Comparison of ENCODE assay signal across 14 cellular contexts in the genomic region with DNA sequence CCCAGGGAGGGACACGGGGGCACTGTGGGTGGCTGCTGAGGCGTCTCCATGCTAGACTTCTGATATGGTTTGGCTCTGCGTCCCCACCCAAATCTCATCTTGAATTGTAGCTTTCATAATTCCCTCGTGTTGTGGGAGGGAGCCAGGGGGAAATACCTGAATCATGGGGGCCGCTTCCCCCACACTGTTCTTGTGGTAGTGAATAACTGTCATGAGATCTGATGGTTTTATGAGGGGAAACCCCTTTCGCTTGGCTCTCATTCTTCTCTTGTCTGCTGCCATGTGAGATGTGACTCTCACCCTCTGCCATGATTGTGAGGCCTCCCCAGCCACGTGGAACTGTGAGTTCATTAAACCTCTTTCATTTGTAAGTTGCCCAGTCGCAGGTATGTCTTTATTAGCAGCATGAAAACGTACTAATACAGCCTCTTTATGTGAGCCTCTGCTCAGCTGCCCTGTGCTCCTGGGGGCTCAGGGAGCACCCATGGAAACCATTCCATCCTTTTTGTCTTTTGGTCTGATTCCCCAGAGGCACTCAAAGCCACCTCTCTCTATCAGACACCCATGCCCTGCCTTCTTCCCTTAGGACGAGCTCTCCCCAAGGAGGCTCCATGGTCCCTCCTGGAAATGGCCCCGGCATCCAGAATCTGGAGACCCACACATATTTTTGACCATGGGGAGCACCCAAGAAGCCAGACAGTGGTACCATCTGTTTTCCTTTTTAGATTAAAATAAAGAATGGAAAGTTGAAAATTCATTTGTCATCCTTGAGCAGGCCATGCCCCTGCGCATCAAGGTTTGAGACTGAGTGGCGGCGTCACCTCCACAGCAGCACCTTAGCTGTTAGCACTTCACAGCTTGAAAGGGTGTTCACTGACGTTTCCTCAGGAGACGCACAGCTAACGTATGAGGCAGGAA.
DNase-seq lines count a peak whose midpoint lies in the region; ATAC-seq and TF ChIP-seq lines count a peak whose summit lies in the region.
"Had no signal": no experiment of that assay in that cellular context is flagged by ENCODE, and none has a peak within 500 bp of the region (broad histone marks: within the 10 kb centered on the region; RNA-seq: fewer than 3 reads in every experiment).

No MANE protein-coding gene starts in this region.

- peaks cover 3% of the 10 kb centered on the region for H3K4me1 Mint-ChIP-seq in activated CD8-positive, alpha-beta T cell treated with anti-CD3 and anti-CD28 coated beads for 36 hours (ENCODE audit: low read depth)
- H3K4me1 Mint-ChIP-seq in activated CD8-positive, alpha-beta T cell treated with anti-CD3 and anti-CD28 coated beads, Interleukin-2, amount 10 ng/mL, durations not matched to agents 7 days and 5 days (ENCODE audit: low read depth): no peaks in the 10 kb centered on the region
- H3K4me1 Mint-ChIP-seq in endothelial cell (ENCODE audit: unreplicated experiment): no peaks in the 10 kb centered on the region
- H3K4me1 Mint-ChIP-seq in stimulated activated naive B cell treated with anti-CD40 and anti-IgM and Interleukin-4, amounts not matched to agents 10 μg/mL and 1 μg/mL and 100 μg/mL, for 72 hours: peaks cover 3 to 8% of the 10 kb centered on the region in 2 donors

- H3K27ac Mint-ChIP-seq in activated CD8-positive, alpha-beta T cell treated with anti-CD3 and anti-CD28 coated beads for 36 hours: no peak overlapping the region
- H3K27ac Mint-ChIP-seq in activated CD8-positive, alpha-beta T cell treated with anti-CD3 and anti-CD28 coated beads, Interleukin-2, amount 10 ng/mL, durations not matched to agents 7 days and 5 days: no peak overlapping the region
- H3K27ac Mint-ChIP-seq in endothelial cell (ENCODE audit: unreplicated experiment): peak overlapping the region; percentile 18
- peak overlapping the region; percentile 14 for H3K27ac Mint-ChIP-seq in stimulated activated naive B cell treated with anti-CD40 and anti-IgM and Interleukin-4, amounts not matched to agents 10 μg/mL and 1 μg/mL and 100 μg/mL, for 72 hours

- no peak for TF ChIP-seq CTCF in activated CD8-positive, alpha-beta T cell treated with anti-CD3 and anti-CD28 coated beads for 36 hours (IDR thresholded peaks at IDR 0.05)
- TF ChIP-seq CTCF in endothelial cell (IDR thresholded peaks at IDR 0.05; ENCODE audit: unreplicated experiment): no peak

- CTCF ChIA-PET in activated CD8-positive, alpha-beta T cell treated with anti-CD3 and anti-CD28 coated beads for 36 hours (lab: Charles Lee): no interaction called here
- CTCF ChIA-PET in activated CD8-positive, alpha-beta T cell treated with anti-CD3 and anti-CD28 coated beads, Interleukin-2, amount 10 ng/mL, durations not matched to agents 7 days and 5 days (lab: Charles Lee): no interaction called here

- peaks cover 4% of the 10 kb centered on the region for H3K9me3 Mint-ChIP-seq in activated CD8-positive, alpha-beta T cell treated with anti-CD3 and anti-CD28 coated beads for 36 hours
- H3K9me3 Mint-ChIP-seq in activated CD8-positive, alpha-beta T cell treated with anti-CD3 and anti-CD28 coated beads, Interleukin-2, amount 10 ng/mL, durations not matched to agents 7 days and 5 days (ENCODE audit: insufficient read depth): peaks cover 4% of the 10 kb centered on the region
- H3K9me3 Mint-ChIP-seq in endothelial cell (ENCODE audit: unreplicated experiment): no peaks in the 10 kb centered on the region
- peaks cover 6 to 10% of the 10 kb centered on the region in 2 donors for H3K9me3 Mint-ChIP-seq in stimulated activated naive B cell treated with anti-CD40 and anti-IgM and Interleukin-4, amounts not matched to agents 10 μg/mL and 1 μg/mL and 100 μg/mL, for 72 hours

- intact Hi-C loops in activated CD8-positive, alpha-beta T cell treated with anti-CD3 and anti-CD28 coated beads for 36 hours (cut with micrococcal nuclease): no loop called here

- H3K27me3 Mint-ChIP-seq in activated CD8-positive, alpha-beta T cell treated with anti-CD3 and anti-CD28 coated beads for 36 hours: peaks cover 2% of the 10 kb centered on the region
- no peaks in the 10 kb centered on the region for H3K27me3 Mint-ChIP-seq in activated CD8-positive, alpha-beta T cell treated with anti-CD3 and anti-CD28 coated beads, Interleukin-2, amount 10 ng/mL, durations not matched to agents 7 days and 5 days (ENCODE audit: low read depth)
- peaks cover 11% of the 10 kb centered on the region for H3K27me3 Mint-ChIP-seq in endothelial cell (ENCODE audit: unreplicated experiment)
- H3K27me3 Mint-ChIP-seq in stimulated activated naive B cell treated with anti-CD40 and anti-IgM and Interleukin-4, amounts not matched to agents 10 μg/mL and 1 μg/mL and 100 μg/mL, for 72 hours: peaks cover 0 to 6% of the 10 kb centered on the region in 2 donors

- DNase-seq in activated CD8-positive, alpha-beta T cell treated with anti-CD3 and anti-CD28 coated beads for 36 hours: peak; percentile 45
- DNase-seq in activated CD8-positive, alpha-beta T cell treated with anti-CD3 and anti-CD28 coated beads, Interleukin-2, amount 10 ng/mL, durations not matched to agents 7 days and 5 days: no peak
- peak; percentile 16 for DNase-seq in stimulated activated CD4-positive, alpha-beta T cell treated with anti-CD3 and anti-CD28 coated beads, Interleukin-1b, Interleukin-23, amount 100 ng/mL, for 48 hours
- no peak for DNase-seq in stimulated activated CD4-positive, alpha-beta T cell treated with anti-CD3 and anti-CD28 coated beads, Interleukin-2, amount 100 ng/mL, for 48 hours
- DNase-seq in endothelial cell (ENCODE audit: low spot score): no peak
- DNase-seq in stimulated activated naive B cell treated with anti-CD40 and anti-IgM and Interleukin-4, amounts not matched to agents 10 μg/mL and 1 μg/mL and 100 μg/mL, for 72 hours: no peak
- DNase-seq: DMS 273 treated with DMSO at 0.1 percent for 48 hours, GF-D8, KBM-7, NCI-H1436, NCI-H2029 treated with DMSO at 0.1 percent for 48 hours, NCI-H748 treated with DMSO at 0.1 percent for 48 hours, OCI-M1 had no signal

- ATAC-seq in activated CD8-positive, alpha-beta T cell treated with anti-CD3 and anti-CD28 coated beads for 36 hours: no peak
- ATAC-seq in activated CD8-positive, alpha-beta T cell treated with anti-CD3 and anti-CD28 coated beads, Interleukin-2, amount 10 ng/mL, durations not matched to agents 7 days and 5 days: no peak
- ATAC-seq in stimulated activated naive B cell treated with anti-CD40 and anti-IgM and Interleukin-4, amounts not matched to agents 10 μg/mL and 1 μg/mL and 100 μg/mL, for 72 hours (replicated peaks): no peak
- no peak for ATAC-seq in HG03432 (IDR thresholded peaks at IDR 0.05; ENCODE audit: unreplicated experiment)

- no peak overlapping the region for H3K4me3 Mint-ChIP-seq in activated CD8-positive, alpha-beta T cell treated with anti-CD3 and anti-CD28 coated beads for 36 hours
- no peak overlapping the region for H3K4me3 Mint-ChIP-seq in activated CD8-positive, alpha-beta T cell treated with anti-CD3 and anti-CD28 coated beads, Interleukin-2, amount 10 ng/mL, durations not matched to agents 7 days and 5 days
- no peak overlapping the region for H3K4me3 Mint-ChIP-seq in endothelial cell (ENCODE audit: unreplicated experiment)
- no peak overlapping the region for H3K4me3 Mint-ChIP-seq in stimulated activated naive B cell treated with anti-CD40 and anti-IgM and Interleukin-4, amounts not matched to agents 10 μg/mL and 1 μg/mL and 100 μg/mL, for 72 hours

- peaks cover 2% of the 10 kb centered on the region for H3K36me3 Mint-ChIP-seq in activated CD8-positive, alpha-beta T cell treated with anti-CD3 and anti-CD28 coated beads for 36 hours (ENCODE audit: low read depth)
- H3K36me3 Mint-ChIP-seq in activated CD8-positive, alpha-beta T cell treated with anti-CD3 and anti-CD28 coated beads, Interleukin-2, amount 10 ng/mL, durations not matched to agents 7 days and 5 days (ENCODE audit: low read depth): no peaks in the 10 kb centered on the region
- H3K36me3 Mint-ChIP-seq in endothelial cell (ENCODE audit: low read depth, unreplicated experiment): no peaks in the 10 kb centered on the region
- peaks cover 6 to 10% of the 10 kb centered on the region in 2 donors for H3K36me3 Mint-ChIP-seq in stimulated activated naive B cell treated with anti-CD40 and anti-IgM and Interleukin-4, amounts not matched to agents 10 μg/mL and 1 μg/mL and 100 μg/mL, for 72 hours

- POLR2A ChIA-PET in activated CD8-positive, alpha-beta T cell treated with anti-CD3 and anti-CD28 coated beads for 36 hours (lab: Charles Lee): no interaction called here
- POLR2A ChIA-PET in activated CD8-positive, alpha-beta T cell treated with anti-CD3 and anti-CD28 coated beads, Interleukin-2, amount 10 ng/mL, durations not matched to agents 7 days and 5 days (lab: Charles Lee): interaction anchor here (0.7 kb wide), 1 partner anchor 276 kb away, joined by 3 read pairs; no protein-coding TSS in a partner anchor

Comparison
In these comparisons a context has a peak if more than half of its experiments do, and no peak if none do; other contexts are left out.
1. DNase-seq: peak in activated CD8-positive, alpha-beta T cell treated with anti-CD3 and anti-CD28 coated beads for 36 hours (single experiment) and stimulated activated CD4-positive, alpha-beta T cell treated with anti-CD3 and anti-CD28 coated beads, Interleukin-1b, Interleukin-23, amount 100 ng/mL, for 48 hours (single experiment); none in activated CD8-positive, alpha-beta T cell treated with anti-CD3 and anti-CD28 coated beads, Interleukin-2, amount 10 ng/mL, durations not matched to agents 7 days and 5 days (single experiment), stimulated activated CD4-positive, alpha-beta T cell treated with anti-CD3 and anti-CD28 coated beads, Interleukin-2, amount 100 ng/mL, for 48 hours (0 of 2), endothelial cell (single experiment) and stimulated activated naive B cell treated with anti-CD40 and anti-IgM and Interleukin-4, amounts not matched to agents 10 μg/mL and 1 μg/mL and 100 μg/mL, for 72 hours (single experiment).
2. H3K27ac Mint-ChIP-seq: peak in endothelial cell (single experiment) and stimulated activated naive B cell treated with anti-CD40 and anti-IgM and Interleukin-4, amounts not matched to agents 10 μg/mL and 1 μg/mL and 100 μg/mL, for 72 hours (single experiment); none in activated CD8-positive, alpha-beta T cell treated with anti-CD3 and anti-CD28 coated beads for 36 hours (single experiment) and activated CD8-positive, alpha-beta T cell treated with anti-CD3 and anti-CD28 coated beads, Interleukin-2, amount 10 ng/mL, durations not matched to agents 7 days and 5 days (single experiment).